In genomic region chr6:33833599-33833998, GRCh38 we compare ENCODE assay signal across 1 cellular context.
TF ChIP-seq lines count a peak whose summit lies in the region.

No MANE protein-coding gene starts in this region.

TF ChIP-seq in H1, 55 proteins besides CTCF, POLR2A, EP300 and RAD21:
- TF ChIP-seq SAP30 (IDR thresholded peaks at IDR 0.05; ENCODE audit: insufficient read depth, insufficient replicate concordance, low read length) (no peak), CHD2 (IDR thresholded peaks at IDR 0.05; ENCODE audit: low read length) (no peak), NANOG (IDR thresholded peaks at IDR 0.05; ENCODE audit: insufficient read depth, low read depth, low read length, poor library complexity, severe bottlenecking) (no peak), BACH1 (IDR thresholded peaks at IDR 0.05; ENCODE audit: low read length) (no peak), POLR2AphosphoS5 (IDR thresholded peaks at IDR 0.05; ENCODE audit: low read depth, low read length) (no peak), RNF2 (IDR thresholded peaks at IDR 0.05; ENCODE audit: borderline replicate concordance, low read depth, low read length, missing control alignments, poor library complexity, severe bottlenecking) (no peak)
